ENCODE assay signal across 28 cellular contexts in genomic region chr7:141820067-141820466, GRCh38. TPM values are rescaled to one million over a fixed set of nuclear protein-coding genes. Genes with fewer than 3 reads are reported as not detected.
"Had no signal": no experiment of that assay in that cellular context is flagged by ENCODE, and none has a peak within 500 bp of the region (broad histone marks: within the 10 kb centered on the region; RNA-seq: fewer than 3 reads in every experiment).

No MANE protein-coding gene starts in this region.

- H3K27ac ChIP-seq: adrenal gland, body of pancreas, colonic mucosa, dorsolateral prefrontal cortex, WERI-Rb-1 had no signal

- H3K4me1 ChIP-seq: adrenal gland, body of pancreas, colonic mucosa had no signal

- H3K4me3 ChIP-seq: adrenal gland, body of pancreas, colonic mucosa, dorsolateral prefrontal cortex had no signal

- FAIRE-seq: TTC549 had no signal

- DNase-seq: activated B cell treated with CpG ODN at 0.5 μM for 24 hours; activated CD4-positive, alpha-beta T cell treated with anti-CD3 and anti-CD28 coated beads for 48 hours; activated CD4-positive, alpha-beta T cell treated with anti-CD3 and anti-CD28 coated beads, Interleukin-2, amount 50 U/mL, for 1 hour; activated CD4-positive, alpha-beta T cell treated with anti-CD3 and anti-CD28 coated beads, Interleukin-2, amount 50 U/mL, for 48 hours; activated CD8-positive, alpha-beta memory T cell treated with anti-CD3 and anti-CD28 coated beads for 24 hours; activated CD8-positive, alpha-beta T cell treated with anti-CD3 and anti-CD28 coated beads for 36 hours; activated effector memory CD4-positive, alpha-beta T cell treated with anti-CD3 and anti-CD28 coated beads, Interleukin-2, amount 50 U/mL, for 16 hours; activated naive CD4-positive, alpha-beta T cell treated with anti-CD3 and anti-CD28 coated beads for 36 hours; activated naive CD8-positive, alpha-beta T cell treated with anti-CD3 and anti-CD28 coated beads for 36 hours; activated naive CD8-positive, alpha-beta T cell treated with anti-CD3 and anti-CD28 coated beads, Interleukin-2, amount 50 U/mL, for 24 hours; activated T-cell treated with anti-CD3 and anti-CD28 coated beads, Interleukin-2, amount 50 U/mL, for 1 hour; activated T-cell treated with anti-CD3 and anti-CD28 coated beads, Interleukin-2, amount 50 U/mL, for 48 hours; adrenal gland; amygdala; aorta; body of pancreas; caudate nucleus; colonic mucosa; dorsolateral prefrontal cortex; effector memory CD4-positive, alpha-beta T cell; endodermal cell; head of caudate nucleus; hippocampal formation; T-helper 2 cell; WERI-Rb-1 had no signal

- H3K9me3 ChIP-seq: colonic mucosa had no signal

- ATAC-seq: activated CD4-positive, CD25-positive, alpha-beta regulatory T cell treated with anti-CD3 and anti-CD28 coated beads, Interleukin-2, amount 50 U/mL, for 24 hours; activated CD8-positive, alpha-beta T cell treated with anti-CD3 and anti-CD28 coated beads for 36 hours; activated naive CD8-positive, alpha-beta T cell treated with anti-CD3 and anti-CD28 coated beads, Interleukin-2, amount 50 U/mL, for 24 hours; body of pancreas; esophagus mucosa had no signal

RNA-seq across cellular contexts. Expression of gene PRSS37, which starts 21.2 kb away (rescaled TPM):
- polyA plus RNA-seq: adrenal gland, aorta had no signal

RNA-seq across cellular contexts. Expression of gene TAS2R3, which starts 56.2 kb away (rescaled TPM):
- polyA plus RNA-seq: adrenal gland had no signal
